In genomic region chr11:82969811-82970210, GRCh38 we compare ENCODE assay signal across 1 cellular context.
TF ChIP-seq lines count a peak whose summit lies in the region.

No MANE protein-coding gene starts in this region.

TF ChIP-seq in HepG2, 621 proteins besides CTCF, POLR2A, EP300 and RAD21 (continued from another document):
- no peak for TF ChIP-seq ZNF407 (CRISPR knock-in tag; IDR thresholded peaks at IDR 0.05; ENCODE audit: not compliant biosample characterization)
